ENCODE assay signal across 1 cellular context in the genomic region with DNA sequence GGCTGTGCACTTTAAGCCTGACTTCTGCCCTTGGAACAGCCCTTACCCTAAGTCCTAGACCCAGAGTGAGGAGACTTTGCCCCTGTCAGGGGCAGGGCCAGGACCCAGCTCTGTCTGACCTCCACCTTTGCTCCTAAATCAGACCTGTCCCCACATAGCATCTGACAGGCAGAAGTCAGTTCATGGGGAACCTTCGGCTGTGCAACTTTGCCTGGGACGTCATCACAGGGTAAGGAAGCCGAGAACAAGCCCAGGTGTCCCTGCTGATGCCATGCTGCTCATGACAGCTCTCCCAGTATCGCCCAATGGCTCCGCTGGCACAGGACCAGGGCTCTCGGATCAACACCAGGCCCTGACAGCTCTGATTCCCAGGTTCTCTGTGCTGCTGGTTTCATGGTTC.
TF ChIP-seq lines count a peak whose summit lies in the region.

No MANE protein-coding gene starts in this region.

TF ChIP-seq in IMR-90, 13 proteins besides CTCF, POLR2A, EP300 and RAD21 (continued from another document):
- TF ChIP-seq USF2 (IDR thresholded peaks at IDR 0.05; ENCODE audit: low read depth, low read length) (no peak), MAZ (IDR thresholded peaks at IDR 0.05; ENCODE audit: borderline replicate concordance, low read depth, low read length) (no peak), ELK1 (IDR thresholded peaks at IDR 0.05; ENCODE audit: borderline replicate concordance, low read depth, low read length) (no peak), CHD1 (IDR thresholded peaks at IDR 0.05; ENCODE audit: low read depth, low read length) (no peak), NFE2L2 (IDR thresholded peaks at IDR 0.05; ENCODE audit: low read depth, low read length) (no peak)
